In the genomic region with DNA sequence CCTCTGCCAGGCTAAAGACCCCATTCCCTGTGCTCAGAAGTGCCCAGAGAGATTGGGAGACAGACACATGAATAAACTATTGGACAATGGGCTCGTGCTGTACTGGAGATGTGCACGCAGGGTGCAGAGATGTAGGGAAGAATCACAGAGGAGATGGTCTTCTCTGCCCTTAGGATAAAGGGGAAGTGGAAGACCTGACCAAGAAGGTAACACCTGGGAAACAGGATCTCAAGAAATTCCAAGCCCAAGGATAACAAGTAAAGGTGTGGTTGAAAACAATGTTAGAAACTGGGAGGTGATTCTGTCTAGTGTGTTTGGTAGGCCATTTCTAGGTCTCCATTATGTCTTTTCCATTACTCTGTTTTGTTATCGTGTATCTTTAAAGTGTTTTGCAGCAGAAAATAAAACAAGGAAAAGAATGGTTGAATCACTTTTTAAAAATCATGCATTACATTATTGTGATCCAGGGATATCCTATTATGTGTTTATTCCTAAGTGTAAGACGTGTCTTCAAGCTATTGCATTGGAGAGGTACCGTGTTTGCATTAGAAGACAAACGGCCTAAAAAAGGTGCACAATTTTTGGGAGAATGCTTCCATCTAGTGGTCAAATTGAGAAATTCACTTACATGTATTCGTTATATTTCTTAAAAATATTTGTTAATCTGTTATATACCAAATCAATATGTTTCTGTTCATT, we compare ENCODE assay signal across 8 cellular contexts. TPM values are rescaled to one million over a fixed set of nuclear protein-coding genes. Genes with fewer than 3 reads are reported as not detected.
DNase-seq lines count a peak whose midpoint lies in the region; ATAC-seq, FAIRE-seq and TF ChIP-seq lines count a peak whose summit lies in the region.

No MANE protein-coding gene starts in this region.

- peak; percentile 74 for TF ChIP-seq RAD21 in GM12878 (IDR thresholded peaks at IDR 0.05; ENCODE audit: insufficient read depth, low read depth, low read length)

- H2AFZ ChIP-seq in GM12878 (ENCODE audit: control insufficient read depth, low read depth, low read length) = no peak overlapping the region

- no peak overlapping the region for H3K27ac ChIP-seq in GM12878 (ENCODE audit: control insufficient read depth, insufficient read depth)

- no peak overlapping the region for H3K27ac Mint-ChIP-seq in T-cell

- no peaks in the 10 kb centered on the region for H3K36me3 ChIP-seq in GM12878 (ENCODE audit: control insufficient read depth in 2 of 2, insufficient read depth in 2 of 2, low read length in 1 of 2)

- no peaks in the 10 kb centered on the region for H3K36me3 Mint-ChIP-seq in T-cell

- DNase-seq in AG08396 (ENCODE audit: low spot score) (peak; percentile 16), NCI-H2227 (lab: John Stamatoyannopoulos, UW; ENCODE audit: unreplicated experiment) (peak; percentile 70), GM12878 (ENCODE audit: low read depth, low spot score) (peak; percentile 16), left lobe of liver (ENCODE audit: low spot score) (no peak), NCI-H226 (no peak), T-cell (no peak)

- WGBS in GM12878 (ENCODE audit: insufficient coverage, insufficient replicate concordance, low lambda C conversion rate, missing lambda C conversion rate) = 13% methylated on average over 7 of the region's 7 CpGs

- no peaks in the 10 kb centered on the region for H3K9me3 ChIP-seq in GM12878 (replicated peaks; ENCODE audit: control insufficient read depth, insufficient read depth, low read length)

- H3K4me2 ChIP-seq in GM12878 (ENCODE audit: control insufficient read depth, insufficient read depth) = no peak overlapping the region

- intact Hi-C loops in GM12878 (cut with micrococcal nuclease; ENCODE audit: unreplicated experiment) = loop anchor here (2.0 to 10.0 kb wide), 5 partner anchors 81 to 1311 kb away; no protein-coding TSS in a partner anchor

- H4K20me1 ChIP-seq in GM12878 (ENCODE audit: control insufficient read depth, insufficient read depth) = no peaks in the 10 kb centered on the region

- H3K4me3 ChIP-seq in GM12878 = no peak overlapping the region

- BruUV-seq in GM12878 (replicated peaks; lab: Mats Ljungman, UMichigan) = no TSS peak

- H3K9me3 Mint-ChIP-seq in T-cell = no peaks in the 10 kb centered on the region

- TF ChIP-seq EP300 in GM12878 (IDR thresholded peaks at IDR 0.05; ENCODE audit: borderline replicate concordance in 1 of 2, control insufficient read depth in 1 of 2, low read depth in 2 of 2, low read length in 2 of 2) = no peak

- CTCF ChIA-PET in GM12878 (lab: Yijun Ruan, JAX) (interaction anchor here (1.3 to 2.8 kb wide), 8 partner anchors 10 to 1194 kb away, joined by 3 to 11 read pairs (median 7); no protein-coding TSS in a partner anchor), T-cell (lab: Charles Lee) (interaction anchor here (1.0 to 1.9 kb wide), 3 partner anchors 898 to 1195 kb away, joined by 3 to 12 read pairs (median 4); no protein-coding TSS in a partner anchor)

- TF ChIP-seq POLR2A in GM12878 (IDR thresholded peaks at IDR 0.05; ENCODE audit: low read depth, low read length) = no peak

- no peak overlapping the region for H3K4me3 Mint-ChIP-seq in T-cell

- no peaks in the 10 kb centered on the region for H3K79me2 ChIP-seq in GM12878 (ENCODE audit: control insufficient read depth, insufficient read depth, low read length)

- FAIRE-seq in GM12878 (lab: Jason Lieb, UNC) = no peak

- RAD21 ChIA-PET in GM12878 (lab: Charles Lee; ENCODE audit: unreplicated experiment) = interaction anchor here (0.8 to 1.9 kb wide), 8 partner anchors 80 to 1265 kb away, joined by 3 to 10 read pairs (median 3); no protein-coding TSS in a partner anchor

- POLR2A ChIA-PET in GM12878 (lab: Charles Lee) = no interaction called here
- POLR2A ChIA-PET in T-cell (lab: Charles Lee) = no interaction called here

- peaks cover 4% of the 10 kb centered on the region; the same call in 1 of the 2 replicates for H3K4me1 ChIP-seq in GM12878 (ENCODE audit: control insufficient read depth, insufficient read depth, low read length)

- H3K9ac ChIP-seq in GM12878 (ENCODE audit: control insufficient read depth, insufficient read depth, low read length) = no peak overlapping the region

- H3K27me3 ChIP-seq in GM12878 (replicated peaks in 1 of 2; ENCODE audit: control insufficient read depth in 2 of 2, insufficient read depth in 2 of 2, low read length in 1 of 2) = no peaks in the 10 kb centered on the region

- in situ Hi-C loops in GM12878 (cut with MboI) = loop anchor here (10.0 kb wide), 3 partner anchors 891 to 1311 kb away; no protein-coding TSS in a partner anchor

- H3K27me3 Mint-ChIP-seq in T-cell = peaks cover 1 to 20% of the 10 kb centered on the region in 2 donors

- TF ChIP-seq CTCF in GM12878 (IDR thresholded peaks at IDR 0.05 in 2 of 3, conservative IDR thresholded peaks at IDR 0.05 in 1 of 3; ENCODE audit: control insufficient read depth in 2 of 3, extremely low read depth in 1 of 3, insufficient read depth in 1 of 3, low read depth in 3 of 3, low read length in 3 of 3) = peak; percentile 44 to 69 (median 58); a peak in 5 of 6 replicates

- no peaks in the 10 kb centered on the region for H3K4me1 Mint-ChIP-seq in T-cell

- peak; percentile 70 for ATAC-seq in GM18498 (IDR thresholded peaks at IDR 0.05; ENCODE audit: unreplicated experiment)
- peak; percentile 62 for ATAC-seq in HG03103 (IDR thresholded peaks at IDR 0.05; ENCODE audit: low read depth, unreplicated experiment)
- ATAC-seq in GM12878 = peak; percentile 70
- peak; percentile 86 for ATAC-seq in left lobe of liver
- ATAC-seq in T-cell (replicated peaks in 1 of 4) = no peak

- SMC1A ChIA-PET in GM12878 (lab: Charles Lee; ENCODE audit: uncharacterized antibody, unreplicated experiment) = interaction anchor here (1.2 to 2.4 kb wide), 5 partner anchors 42 to 899 kb away, joined by 3 to 11 read pairs (median 5); no protein-coding TSS in a partner anchor

TF ChIP-seq in GM12878, 131 proteins besides CTCF, POLR2A, EP300 and RAD21 (continues in another document):
- TF ChIP-seq, protein P1, sequence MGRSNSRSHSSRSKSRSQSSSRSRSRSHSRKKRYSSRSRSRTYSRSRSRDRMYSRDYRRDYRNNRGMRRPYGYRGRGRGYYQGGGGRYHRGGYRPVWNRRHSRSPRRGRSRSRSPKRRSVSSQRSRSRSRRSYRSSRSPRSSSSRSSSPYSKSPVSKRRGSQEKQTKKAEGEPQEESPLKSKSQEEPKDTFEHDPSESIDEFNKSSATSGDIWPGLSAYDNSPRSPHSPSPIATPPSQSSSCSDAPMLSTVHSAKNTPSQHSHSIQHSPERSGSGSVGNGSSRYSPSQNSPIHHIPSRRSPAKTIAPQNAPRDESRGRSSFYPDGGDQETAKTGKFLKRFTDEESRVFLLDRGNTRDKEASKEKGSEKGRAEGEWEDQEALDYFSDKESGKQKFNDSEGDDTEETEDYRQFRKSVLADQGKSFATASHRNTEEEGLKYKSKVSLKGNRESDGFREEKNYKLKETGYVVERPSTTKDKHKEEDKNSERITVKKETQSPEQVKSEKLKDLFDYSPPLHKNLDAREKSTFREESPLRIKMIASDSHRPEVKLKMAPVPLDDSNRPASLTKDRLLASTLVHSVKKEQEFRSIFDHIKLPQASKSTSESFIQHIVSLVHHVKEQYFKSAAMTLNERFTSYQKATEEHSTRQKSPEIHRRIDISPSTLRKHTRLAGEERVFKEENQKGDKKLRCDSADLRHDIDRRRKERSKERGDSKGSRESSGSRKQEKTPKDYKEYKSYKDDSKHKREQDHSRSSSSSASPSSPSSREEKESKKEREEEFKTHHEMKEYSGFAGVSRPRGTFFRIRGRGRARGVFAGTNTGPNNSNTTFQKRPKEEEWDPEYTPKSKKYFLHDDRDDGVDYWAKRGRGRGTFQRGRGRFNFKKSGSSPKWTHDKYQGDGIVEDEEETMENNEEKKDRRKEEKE (IDR thresholded peaks at IDR 0.05) = no peak
- TF ChIP-seq ZNF217 (IDR thresholded peaks at IDR 0.05) = no peak
- peak; percentile 67; the same call in 1 of the 2 replicates for TF ChIP-seq SMC3 (IDR thresholded peaks at IDR 0.05; ENCODE audit: borderline replicate concordance, low read length)
- no peak for TF ChIP-seq CHD1 (IDR thresholded peaks at IDR 0.05; ENCODE audit: low read depth, low read length)
- TF ChIP-seq SPI1 (IDR thresholded peaks at IDR 0.05; ENCODE audit: borderline replicate concordance, insufficient read depth, low read depth, low read length) = peak; percentile 32; the same call in 1 of the 2 replicates
- no peak for TF ChIP-seq YY1 (IDR thresholded peaks at IDR 0.05; ENCODE audit: low read depth, low read length)

RNA-seq across cellular contexts. Expression of gene KCTD3, which starts 40.8 kb away (rescaled TPM):
- total RNA-seq in GM12878 (2013; cell fraction: nucleolus; rRNA removed) = 29.9 and 30.1 TPM in 2 replicates
- total RNA-seq in GM12878 (2014; rRNA removed) = 13.6 and 14.2 TPM in 2 replicates
- 15.0 and 15.4 TPM in 2 replicates for total RNA-seq in GM12878 (2014; rRNA removed; fragmentation: Illumina TruSeq; extraction: Trizol)
- 11.4 and 14.0 TPM in 2 replicates for total RNA-seq in GM12878 (2021)
- 4.2 TPM for polyA plus RNA-seq in GM12878 (2011; ENCODE audit: low read depth)
- polyA plus RNA-seq in GM12878 (2011; rRNA removed) = 19.8 and 20.7 TPM in 2 replicates
- polyA plus RNA-seq in GM12878 (2011; cell fraction: cytosol; rRNA removed) = 9.4 and 10.5 TPM in 2 replicates
- polyA plus RNA-seq in GM12878 (2011; cell fraction: nucleus; rRNA removed) = 19.0 and 23.7 TPM in 2 replicates
- polyA plus RNA-seq in GM12878 (2012) = 5.4 and 6.0 TPM in 2 replicates
- 12.5 and 17.9 TPM in 2 replicates for polyA plus RNA-seq in GM12878 (2014; fragmentation: Illumina TruSeq; extraction: Trizol)
- 1 to 10 TPM; 3.6 to 4.7 TPM for polyA plus RNA-seq in GM12878 (2014; fragmentation: Nextera tagmentation; extraction: Ambion mirVana)
- polyA plus RNA-seq in GM12878 (2014; rRNA removed) = 8.7 and 10.2 TPM in 2 replicates
- 1 to 10 TPM; 8.9 to 9.0 TPM for polyA plus RNA-seq in GM12878 (2016; fragmentation: Nextera tagmentation; extraction: Ambion mirVana)
- 18.3 and 32.6 TPM in 2 replicates for polyA minus RNA-seq in GM12878 (2011; rRNA and poly(A)+ RNA removed)
- 7.1 and 7.9 TPM in 2 replicates for polyA minus RNA-seq in GM12878 (2011; cell fraction: cytosol; rRNA and poly(A)+ RNA removed)
- polyA minus RNA-seq in GM12878 (2011; cell fraction: nucleus; rRNA and poly(A)+ RNA removed) = 16.7 and 23.9 TPM in 2 replicates
- 35.2 TPM for total RNA-seq in left lobe of liver
- 1 to 10 TPM; 1.9 to 4.2 (median 3.6) TPM for total RNA-seq in T-cell

Comparison
In these comparisons a context has a peak if more than half of its experiments do, and no peak if none do; other contexts are left out.
1. DNase-seq: peak in AG08396 (single experiment), NCI-H2227 (single experiment) and GM12878 (single experiment); none in left lobe of liver (single experiment), NCI-H226 (single experiment) and T-cell (0 of 34).
2. ATAC-seq: peak in GM18498 (single experiment), HG03103 (single experiment), GM12878 (single experiment) and left lobe of liver (single experiment); none in T-cell (0 of 4).